32 cellular contexts compared by ENCODE assay signal in the genomic region with DNA sequence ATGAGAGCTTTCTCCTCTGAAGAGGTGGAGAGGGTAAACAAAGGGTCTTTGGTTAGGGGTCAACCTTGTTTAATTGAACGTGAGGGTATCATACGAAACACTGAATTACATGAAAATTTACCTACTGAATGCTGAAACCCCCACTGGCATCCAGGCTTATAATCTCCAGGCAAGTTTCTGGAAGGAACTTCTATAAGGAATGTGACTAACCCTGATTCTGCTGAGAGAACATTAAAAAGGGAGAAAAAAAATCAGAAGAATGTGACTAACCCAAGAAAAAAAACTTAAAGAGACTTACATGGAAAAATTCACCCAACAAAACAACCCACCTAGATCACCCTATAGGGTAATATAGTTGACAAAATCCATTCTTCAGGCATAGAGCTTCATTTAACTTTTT. TPM values are rescaled to one million over a fixed set of nuclear protein-coding genes. Genes with fewer than 3 reads are reported as not detected.
DNase-seq lines count a peak whose midpoint lies in the region; ATAC-seq and TF ChIP-seq lines count a peak whose summit lies in the region.
"Had no signal": no experiment of that assay in that cellular context is flagged by ENCODE, and none has a peak within 500 bp of the region (broad histone marks: within the 10 kb centered on the region; RNA-seq: fewer than 3 reads in every experiment).

No MANE protein-coding gene starts in this region.

- H3K4me3 Mint-ChIP-seq in Caco-2 (ENCODE audit: unreplicated experiment) (no peak overlapping the region), naive B cell (peak overlapping the region in 1 of 8 donors; percentile 16)
- no peak overlapping the region for H3K4me3 Mint-ChIP-seq in dendritic cell treated with granulocyte-macrophage colony-stimulating factor and Interleukin-4, amounts not matched to agents 40 ng/mL and 50 ng/mL, for 4 days
- H3K4me3 Mint-ChIP-seq: activated naive CD8-positive, alpha-beta T cell; CD8-positive, alpha-beta T cell; neural crest cell had no signal

- H3K27me3 Mint-ChIP-seq in Caco-2 (ENCODE audit: insufficient read depth, unreplicated experiment): no peaks in the 10 kb centered on the region
- no peaks in the 10 kb centered on the region for H3K27me3 Mint-ChIP-seq in dendritic cell treated with granulocyte-macrophage colony-stimulating factor and Interleukin-4, amounts not matched to agents 40 ng/mL and 50 ng/mL, for 4 days
- no peaks in the 10 kb centered on the region for H3K27me3 Mint-ChIP-seq in naive B cell
- H3K27me3 Mint-ChIP-seq: activated naive CD8-positive, alpha-beta T cell had no signal

- H3K27ac Mint-ChIP-seq in Caco-2 (ENCODE audit: unreplicated experiment) (peak overlapping the region; percentile 34), naive B cell (peak overlapping the region; percentile 33 to 85 (median 72))
- H3K27ac Mint-ChIP-seq in dendritic cell treated with granulocyte-macrophage colony-stimulating factor and Interleukin-4, amounts not matched to agents 40 ng/mL and 50 ng/mL, for 4 days: peak overlapping the region; percentile 14
- H3K27ac Mint-ChIP-seq: activated naive CD8-positive, alpha-beta T cell; CD8-positive, alpha-beta T cell had no signal

- ATAC-seq in Panc1: no peak
- ATAC-seq in naive B cell (ENCODE audit: low read depth in 2 of 2): no peak
- no peak for ATAC-seq in GM18867 (IDR thresholded peaks at IDR 0.05; ENCODE audit: unreplicated experiment)
- ATAC-seq: A549; CD8-positive, alpha-beta T cell; gastrocnemius medialis; left cardiac atrium; right cardiac atrium had no signal

- peaks cover 29% of the 10 kb centered on the region for H3K4me1 ChIP-seq in Caco-2
- no peaks in the 10 kb centered on the region; the same call in 1 of the 2 replicates for H3K4me1 ChIP-seq in Panc1 (ENCODE audit: control insufficient read depth, insufficient read depth, low read length)
- H3K4me1 ChIP-seq: ascending aorta, gastrocnemius medialis, tibial artery had no signal

- POLR2A ChIA-PET in Caco-2 (lab: Charles Lee) (no interaction called here), Panc1 (lab: Charles Lee) (no interaction called here), RWPE1 (lab: Yijun Ruan, JAX; ENCODE audit: low non-redundant PET) (no interaction called here)

- intact Hi-C loops in Caco-2 (cut with micrococcal nuclease; ENCODE audit: unreplicated experiment) (no loop called here), Panc1 (cut with micrococcal nuclease; ENCODE audit: unreplicated experiment) (no loop called here)
- intact Hi-C loops in dendritic cell treated with granulocyte-macrophage colony-stimulating factor and Interleukin-4, amounts not matched to agents 40 ng/mL and 50 ng/mL, for 4 days (cut with micrococcal nuclease): loop anchor here (10.0 kb wide), 1 partner anchor 772 kb away; no protein-coding TSS in a partner anchor

- BruUV-seq in Caco-2 (replicated peaks; lab: Mats Ljungman, UMichigan) (no TSS peak), Panc1 (replicated peaks; lab: Mats Ljungman, UMichigan) (TSS peak; percentile 25)

- H3K27ac ChIP-seq in Panc1 (ENCODE audit: low read length) (no peak overlapping the region), RWPE1 (no peak overlapping the region)
- H3K27ac ChIP-seq: ascending aorta, gastrocnemius medialis, tibial artery, VCaP had no signal

- DNase-seq in Caco-2 (no peak), Panc1 (ENCODE audit: low read depth, low spot score) (no peak), naive B cell (no peak), ecto neural progenitor cell (ENCODE audit: low spot score) (no peak), RWPE1 (ENCODE audit: low spot score) (no peak)
- no peak for DNase-seq in effector CD8-positive, alpha-beta T cell (lab: John Stamatoyannopoulos, UW)
- DNase-seq: activated CD4-positive, alpha-beta T cell treated with anti-CD3 and anti-CD28 coated beads for 48 hours; activated CD8-positive, alpha-beta memory T cell treated with anti-CD3 and anti-CD28 coated beads for 24 hours; activated effector memory CD4-positive, alpha-beta T cell treated with Interleukin-2 at 50 U/mL for 16 hours; activated T-cell treated with anti-CD3 and anti-CD28 coated beads for 4 hours; AML-193; caudate nucleus; CD8-positive, alpha-beta T cell; gastrocnemius medialis; HCEC 1CT; KBM-7; left cardiac atrium; NCI-H1092 treated with DMSO at 0.1 percent for 48 hours; NCI-H187; right cardiac atrium; RPMI8226; stimulated activated CD4-positive, alpha-beta T cell treated with anti-CD3 and anti-CD28 coated beads, Interleukin-1b, Interleukin-23, amount 100 ng/mL, for 48 hours; T1000; tibial artery had no signal

- peaks cover 20% of the 10 kb centered on the region for H3K36me3 Mint-ChIP-seq in Caco-2 (ENCODE audit: insufficient read depth, unreplicated experiment)
- H3K36me3 Mint-ChIP-seq in dendritic cell treated with granulocyte-macrophage colony-stimulating factor and Interleukin-4, amounts not matched to agents 40 ng/mL and 50 ng/mL, for 4 days (ENCODE audit: low read depth): peaks cover 71% of the 10 kb centered on the region
- H3K36me3 Mint-ChIP-seq in naive B cell: peaks cover 17 to 21% of the 10 kb centered on the region in 2 donors

- H3K36me3 ChIP-seq in Caco-2 (ENCODE audit: control insufficient read depth, insufficient read depth, low read length) (peaks cover 1% of the 10 kb centered on the region; the same call in 1 of the 2 replicates), Panc1 (ENCODE audit: control insufficient read depth, insufficient read depth, low read length) (peaks cover 5% of the 10 kb centered on the region; the same call in 1 of the 2 replicates)

- H3K4me3 ChIP-seq in Caco-2 (ENCODE audit: low read depth, low read length): no peak overlapping the region
- no peak overlapping the region for H3K4me3 ChIP-seq in Panc1 (ENCODE audit: low read depth in 2 of 2, low read length in 2 of 2)
- H3K4me3 ChIP-seq: A549, ascending aorta, gastrocnemius medialis, lung, tibial artery had no signal

- H3K27me3 ChIP-seq in Caco-2 (replicated peaks; ENCODE audit: control insufficient read depth, insufficient read depth, low read length) (no peaks in the 10 kb centered on the region), Panc1 (ENCODE audit: control insufficient read depth, insufficient read depth, low read length) (no peaks in the 10 kb centered on the region)
- H3K27me3 ChIP-seq: ascending aorta, gastrocnemius medialis, tibial artery had no signal

- no peaks in the 10 kb centered on the region for H3K9me3 Mint-ChIP-seq in Caco-2 (ENCODE audit: unreplicated experiment)
- H3K9me3 Mint-ChIP-seq in dendritic cell treated with granulocyte-macrophage colony-stimulating factor and Interleukin-4, amounts not matched to agents 40 ng/mL and 50 ng/mL, for 4 days: no peaks in the 10 kb centered on the region
- H3K9me3 Mint-ChIP-seq in naive B cell: no peaks in the 10 kb centered on the region
- H3K9me3 Mint-ChIP-seq: CD8-positive, alpha-beta T cell; neural crest cell had no signal

- in situ Hi-C loops in Panc1 (cut with HindIII; ENCODE audit: low pct_unique_long_range_greater_than_20kb, low sequenced_read_pairs): no loop called here

- CTCF ChIA-PET in Caco-2 (lab: Charles Lee) (no interaction called here), Panc1 (lab: Charles Lee) (no interaction called here), RWPE1 (lab: Yijun Ruan, JAX) (interaction anchor here (0.5 to 0.6 kb wide), 2 partner anchors 474 to 1565 kb away, joined by 3 read pairs; no protein-coding TSS in a partner anchor)

- H3K9me3 ChIP-seq in Caco-2: no peaks in the 10 kb centered on the region
- no peaks in the 10 kb centered on the region for H3K9me3 ChIP-seq in Panc1 (ENCODE audit: control insufficient read depth, insufficient read depth, low read depth, low read length)
- H3K9me3 ChIP-seq: A549, ascending aorta, gastrocnemius medialis, tibial artery had no signal

- H3K4me1 Mint-ChIP-seq in Caco-2 (ENCODE audit: low read depth, unreplicated experiment): peaks cover 23% of the 10 kb centered on the region
- H3K4me1 Mint-ChIP-seq in dendritic cell treated with granulocyte-macrophage colony-stimulating factor and Interleukin-4, amounts not matched to agents 40 ng/mL and 50 ng/mL, for 4 days (ENCODE audit: low read depth): peaks cover 8% of the 10 kb centered on the region
- H3K4me1 Mint-ChIP-seq in naive B cell: peaks cover 25 to 54% (median 50%) of the 10 kb centered on the region in 3 donors
- H3K4me1 Mint-ChIP-seq: neural crest cell had no signal

- TF ChIP-seq CTCF in Caco-2 (IDR thresholded peaks at IDR 0.05; ENCODE audit: insufficient read depth in 1 of 2, low read depth in 1 of 2, low read length in 1 of 2, severe bottlenecking in 1 of 2, unreplicated experiment in 1 of 2): no peak
- TF ChIP-seq CTCF in Panc1 (IDR thresholded peaks at IDR 0.05): no peak
- no peak for TF ChIP-seq CTCF in RWPE1 (conservative IDR thresholded peaks at IDR 0.05; ENCODE audit: low read depth)

RNA-seq across cellular contexts. Expression of gene APC, which starts 55.5 kb away (rescaled TPM):
- total RNA-seq in Caco-2 (2022): 27.5 and 28.6 TPM in 2 replicates
- total RNA-seq in Panc1 (2021; ENCODE audit: unreplicated experiment): 33.7 TPM
- polyA plus RNA-seq in Panc1 (2012; ENCODE audit: insufficient read length): 9.1 TPM
- 10 to 100 TPM; 18.3 to 47.4 (median 23.9) TPM for polyA plus RNA-seq in naive B cell (ENCODE audit: low read depth in 6 of 6)

Comparison
In these comparisons a context has a peak if more than half of its experiments do, and no peak if none do; other contexts are left out.
1. H3K27ac Mint-ChIP-seq: peak in every context shown above with its lines; median percentile 72 in naive B cell; 34 in Caco-2; 14 in dendritic cell treated with granulocyte-macrophage colony-stimulating factor and Interleukin-4, amounts not matched to agents 40 ng/mL and 50 ng/mL, for 4 days.